In the genomic region with DNA sequence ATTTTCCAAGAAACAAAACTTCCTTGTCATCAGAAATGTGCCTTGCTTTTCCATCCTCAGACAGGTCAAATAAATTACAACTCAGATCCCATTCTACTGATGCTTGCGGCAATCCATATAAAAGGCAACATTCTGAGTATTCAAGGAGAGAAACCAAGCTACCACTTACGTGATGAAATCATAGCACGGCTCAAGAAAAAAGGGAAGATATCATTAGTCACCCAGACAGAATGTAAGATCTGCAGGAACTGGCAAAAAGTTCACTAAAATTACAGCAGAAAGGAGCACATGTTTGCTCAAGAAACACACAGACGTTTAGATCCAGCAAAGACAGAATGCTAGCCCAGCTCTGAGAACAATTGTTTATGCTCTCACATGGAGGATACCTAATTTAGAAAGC, we compare ENCODE assay signal across 14 cellular contexts.
DNase-seq lines count a peak whose midpoint lies in the region; ATAC-seq, FAIRE-seq and TF ChIP-seq lines count a peak whose summit lies in the region.
"Had no signal": no experiment of that assay in that cellular context is flagged by ENCODE, and none has a peak within 500 bp of the region (broad histone marks: within the 10 kb centered on the region; RNA-seq: fewer than 3 reads in every experiment).

No MANE protein-coding gene starts in this region.

- TF ChIP-seq EP300 in H1 (IDR thresholded peaks at IDR 0.05; ENCODE audit: borderline replicate concordance in 1 of 2, low read depth in 2 of 2, low read length in 2 of 2), result no peak

- no peaks in the 10 kb centered on the region for H3K79me1 ChIP-seq in H1 (ENCODE audit: low read depth, low read length)

- H2BK5ac ChIP-seq in H1 (ENCODE audit: low read depth, low read length), result no peak overlapping the region

- H2BK15ac ChIP-seq in H1 (ENCODE audit: low read length), result no peak overlapping the region

- CTCF ChIA-PET in H1 (lab: Charles Lee; ENCODE audit: partially characterized antibody), result no interaction called here

- H2BK12ac ChIP-seq in H1 (ENCODE audit: low read depth, low read length), result no peak overlapping the region

- TF ChIP-seq CTCF in H1 (IDR thresholded peaks at IDR 0.05; ENCODE audit: control extremely low read depth in 1 of 3, insufficient read depth in 1 of 3, low read depth in 1 of 3, low read length in 3 of 3) (no peak), omental fat pad (IDR thresholded peaks at IDR 0.05) (no peak), kidney (IDR thresholded peaks at IDR 0.05; ENCODE audit: borderline replicate concordance, extremely low read depth, insufficient read depth) (no peak)

- H3K36me3 ChIP-seq in H1 (ENCODE audit: control insufficient read depth in 2 of 4, insufficient read depth in 4 of 4, low read length in 3 of 4) (no peaks in the 10 kb centered on the region), kidney (ENCODE audit: control insufficient read depth in 1 of 2, insufficient read depth in 2 of 2, low read length in 2 of 2) (no peaks in the 10 kb centered on the region)

- H2BK120ac ChIP-seq in H1 (replicated peaks; ENCODE audit: low read depth, low read length), result no peak overlapping the region

- no peaks in the 10 kb centered on the region for H4K20me1 ChIP-seq in H1 (replicated peaks in 1 of 2; ENCODE audit: control insufficient read depth in 1 of 2, insufficient read depth in 2 of 2, low read length in 2 of 2)

- intact Hi-C loops in kidney (cut with DNase I), result no loop called here

- POLR2A ChIA-PET in H1 (lab: Charles Lee; ENCODE audit: partially characterized antibody), result no interaction called here

- H3K79me2 ChIP-seq in H1 (ENCODE audit: control insufficient read depth in 1 of 2, insufficient read depth in 2 of 2, low read length in 2 of 2), result no peaks in the 10 kb centered on the region

- H3K9ac ChIP-seq in H1 (replicated peaks in 1 of 4; ENCODE audit: extremely low read depth in 1 of 4, low read depth in 3 of 4, low read length in 3 of 4) (no peak overlapping the region), kidney (ENCODE audit: low read length in 2 of 2) (no peak overlapping the region)

- peak overlapping the region; percentile 88; the same call in 1 of the 2 replicates for H2AFZ ChIP-seq in H1 (ENCODE audit: low read length)

- no peak overlapping the region for H3K56ac ChIP-seq in H1 (replicated peaks; ENCODE audit: insufficient read length, low read depth, low read length)

- no peak for FAIRE-seq in H1 (lab: Jason Lieb, UNC)
- FAIRE-seq in kidney (lab: Jason Lieb, UNC), result no peak

- DNase-seq in H4 (ENCODE audit: low spot score) (peak; percentile 34), NOMO-1 treated with dmso at 0.1 percent for 144 hours (lab: John Stamatoyannopoulos, UW; ENCODE audit: unreplicated experiment) (peak; percentile 36), H1 (ENCODE audit: low read depth in 1 of 2, low spot score in 2 of 2) (no peak), skeletal muscle cell (ENCODE audit: low read depth) (peak; percentile 19), omental fat pad (ENCODE audit: low spot score) (no peak), DMS79 (lab: John Stamatoyannopoulos, UW) (no peak), kidney (no peak)
- DNase-seq: effector CD8-positive, alpha-beta T cell; NCI-H1092; NCI-H69; psoas muscle; substantia nigra; T-cell had no signal

- no peak overlapping the region for H3K4me2 ChIP-seq in H1 (ENCODE audit: insufficient read depth in 1 of 2, low read depth in 2 of 2, low read length in 2 of 2)

- H3K27me3 ChIP-seq in H1 (replicated peaks in 1 of 4; ENCODE audit: control insufficient read depth in 3 of 4, extremely low read depth in 1 of 4, insufficient read depth in 3 of 4, low read length in 3 of 4), result no peaks in the 10 kb centered on the region

- H2AK5ac ChIP-seq in H1 (ENCODE audit: low read depth, low read length), result no peak overlapping the region

- no peak overlapping the region for H3K14ac ChIP-seq in H1 (ENCODE audit: insufficient read length)

- no peak overlapping the region for H3K4ac ChIP-seq in H1 (replicated peaks; ENCODE audit: insufficient read length, low read depth, low read length)

- ATAC-seq in omental fat pad (ENCODE audit: low FRiP score) (no peak), GM19328 (IDR thresholded peaks at IDR 0.05; ENCODE audit: unreplicated experiment) (no peak)
- ATAC-seq: psoas muscle, T-cell had no signal

- H4K91ac ChIP-seq in H1 (replicated peaks; ENCODE audit: insufficient read length, low read length), result no peak overlapping the region

- H3K23ac ChIP-seq in H1 (ENCODE audit: insufficient read length), result no peak overlapping the region

- no peak for TF ChIP-seq RAD21 in H1 (IDR thresholded peaks at IDR 0.05 in 1 of 2, conservative IDR thresholded peaks at IDR 0.05 in 1 of 2; ENCODE audit: low read depth in 2 of 2, low read length in 2 of 2)

- no peak overlapping the region for H4K5ac ChIP-seq in H1 (ENCODE audit: insufficient read length, low read depth, low read length)

- no peak overlapping the region for H4K8ac ChIP-seq in H1 (ENCODE audit: extremely low read depth, insufficient read depth, low read length)

- 0 out of 4 replicates have a peak, but pooled peaks cover 0 to 4% of the 10 kb centered on the region in 2 experiments for H3K9me3 ChIP-seq in H1 (ENCODE audit: insufficient read depth in 2 of 2, low read depth in 1 of 2, low read length in 1 of 2)
- no peaks in the 10 kb centered on the region for H3K9me3 ChIP-seq in kidney (ENCODE audit: control insufficient read depth in 1 of 2, low read length in 2 of 2)
- H3K9me3 ChIP-seq: psoas muscle had no signal

- H3K4me3 ChIP-seq in H1 (ENCODE audit: extremely low read depth in 1 of 4, insufficient read depth in 2 of 4, low read depth in 3 of 4, low read length in 4 of 4) (no peak overlapping the region), skeletal muscle cell (ENCODE audit: low read depth, low read length) (no peak overlapping the region), kidney (ENCODE audit: low read length in 2 of 2) (no peak overlapping the region)
- H3K4me3 ChIP-seq: psoas muscle had no signal

- no peak overlapping the region for H2BK20ac ChIP-seq in H1 (ENCODE audit: low read length)

- H3K4me1 ChIP-seq in H1 (replicated peaks in 1 of 4; ENCODE audit: control insufficient read depth in 3 of 4, insufficient read depth in 4 of 4, low read length in 3 of 4), result no peaks in the 10 kb centered on the region
- no peaks in the 10 kb centered on the region for H3K4me1 ChIP-seq in kidney (ENCODE audit: control insufficient read depth in 1 of 2, insufficient read depth in 1 of 2, low read depth in 1 of 2, low read length in 2 of 2)
- H3K4me1 ChIP-seq: psoas muscle had no signal

- no peak overlapping the region for H3K27ac ChIP-seq in H1 (ENCODE audit: low read depth, low read length)
- no peak overlapping the region for H3K27ac ChIP-seq in kidney (ENCODE audit: low read depth in 2 of 2, low read length in 2 of 2)
- H3K27ac ChIP-seq: psoas muscle had no signal

- 91% methylated on average over 4 of the region's 4 CpGs; no CpG with 5 or more reads in 1 of the 2 experiments for WGBS in H1 (ENCODE audit: extremely low coverage in 1 of 2, insufficient coverage in 1 of 2, insufficient read length in 1 of 2, insufficient replicate concordance in 2 of 2, low coverage in 1 of 2, low lambda C conversion rate in 2 of 2, missing lambda C conversion rate in 1 of 2), 2 experiments

- H3K23me2 ChIP-seq in H1 (ENCODE audit: low read depth, low read length), result no peaks in the 10 kb centered on the region

- H3K18ac ChIP-seq in H1 (ENCODE audit: extremely low read depth, low read length), result no peak overlapping the region

- TF ChIP-seq POLR2A in H1 (IDR thresholded peaks at IDR 0.05; ENCODE audit: control extremely low read depth in 1 of 2, low read depth in 2 of 2, low read length in 2 of 2), result no peak

TF ChIP-seq in H1, 55 proteins besides CTCF, POLR2A, EP300 and RAD21:
- TF ChIP-seq GABPA (IDR thresholded peaks at IDR 0.05; ENCODE audit: borderline replicate concordance, insufficient read depth, low read length), result no peak
- no peak for TF ChIP-seq SP1 (IDR thresholded peaks at IDR 0.05; ENCODE audit: low read depth, low read length)
- no peak for TF ChIP-seq SIX5 (IDR thresholded peaks at IDR 0.05; ENCODE audit: low read depth, low read length)
- no peak for TF ChIP-seq GTF2F1 (IDR thresholded peaks at IDR 0.05; ENCODE audit: borderline replicate concordance, low read depth, low read length)
- TF ChIP-seq TBP (IDR thresholded peaks at IDR 0.05; ENCODE audit: low read depth, low read length), result no peak
- no peak for TF ChIP-seq FOSL1 (IDR thresholded peaks at IDR 0.05; ENCODE audit: insufficient read depth, low read depth, low read length)
- no peak for TF ChIP-seq RFX5 (IDR thresholded peaks at IDR 0.05; ENCODE audit: borderline replicate concordance, low read depth, low read length)
- no peak for TF ChIP-seq SUZ12 (IDR thresholded peaks at IDR 0.05; ENCODE audit: low read length)
- no peak for TF ChIP-seq CBX5 (IDR thresholded peaks at IDR 0.05; ENCODE audit: low read depth, low read length)
- no peak for TF ChIP-seq SIN3A (conservative IDR thresholded peaks at IDR 0.05 in 1 of 2, IDR thresholded peaks at IDR 0.05 in 1 of 2; ENCODE audit: low read depth in 1 of 2, low read length in 2 of 2)

Comparison
In these comparisons a context has a peak if more than half of its experiments do, and no peak if none do; other contexts are left out.
1. DNase-seq: peak in H4 (single experiment), NOMO-1 treated with dmso at 0.1 percent for 144 hours (single experiment) and skeletal muscle cell (single experiment); none in H1 (0 of 2), omental fat pad (single experiment), DMS79 (single experiment) and kidney (single experiment).